Comparison of ENCODE assay signal across 1 cellular context in the genomic region with DNA sequence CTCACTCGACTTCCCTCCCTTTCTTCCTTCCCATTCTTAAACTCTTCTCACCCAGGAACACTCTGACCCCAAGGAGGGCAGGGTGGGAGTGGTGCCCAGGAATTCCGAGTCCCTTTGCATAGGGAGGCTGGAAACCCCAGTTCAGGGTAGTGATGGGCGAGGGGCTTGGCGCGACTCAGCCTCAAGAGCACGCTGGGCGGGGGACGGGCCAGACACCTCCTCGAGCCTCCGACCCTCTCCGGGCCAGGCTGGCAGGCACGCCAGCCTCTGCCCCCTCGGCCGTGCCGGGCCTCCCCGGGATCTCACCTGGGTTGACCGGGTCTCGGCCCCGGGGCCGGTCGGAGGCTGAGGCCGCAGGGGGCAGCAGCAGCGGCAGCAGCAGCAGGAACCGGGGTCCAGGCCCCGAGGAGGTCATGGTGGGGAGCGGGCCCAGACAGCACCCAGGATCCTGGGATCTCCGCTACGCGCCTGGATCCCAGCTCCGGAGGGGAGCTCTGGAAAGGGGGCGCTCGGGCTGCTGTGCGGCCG.
A peak's percentile ranks its signal among the peaks of the same experiment; 100 is the strongest.
TF ChIP-seq lines count a peak whose summit lies in the region.

No MANE protein-coding gene starts in this region.

TF ChIP-seq in K562, 482 proteins besides CTCF, POLR2A, EP300 and RAD21 (continued from another document):
- TF ChIP-seq PHF20 (IDR thresholded peaks at IDR 0.05; ENCODE audit: partially characterized antibody) (peak; percentile 47), EZH2 (IDR thresholded peaks at IDR 0.05; ENCODE audit: borderline replicate concordance, low read depth, low read length) (no peak), NR4A1 (CRISPR knock-in tag; IDR thresholded peaks at IDR 0.05) (no peak), NR4A1 (tag; IDR thresholded peaks at IDR 0.05) (0 out of 2 replicates have a peak, but pooled peaks have one; percentile 36), CBX5 (IDR thresholded peaks at IDR 0.05; ENCODE audit: borderline replicate concordance, low read depth) (no peak), TAF7 (tag; IDR thresholded peaks at IDR 0.05) (no peak), SMARCA5 (IDR thresholded peaks at IDR 0.05) (no peak), MCM2 (IDR thresholded peaks at IDR 0.05; ENCODE audit: low read depth) (no peak)
- TF ChIP-seq, protein P1, sequence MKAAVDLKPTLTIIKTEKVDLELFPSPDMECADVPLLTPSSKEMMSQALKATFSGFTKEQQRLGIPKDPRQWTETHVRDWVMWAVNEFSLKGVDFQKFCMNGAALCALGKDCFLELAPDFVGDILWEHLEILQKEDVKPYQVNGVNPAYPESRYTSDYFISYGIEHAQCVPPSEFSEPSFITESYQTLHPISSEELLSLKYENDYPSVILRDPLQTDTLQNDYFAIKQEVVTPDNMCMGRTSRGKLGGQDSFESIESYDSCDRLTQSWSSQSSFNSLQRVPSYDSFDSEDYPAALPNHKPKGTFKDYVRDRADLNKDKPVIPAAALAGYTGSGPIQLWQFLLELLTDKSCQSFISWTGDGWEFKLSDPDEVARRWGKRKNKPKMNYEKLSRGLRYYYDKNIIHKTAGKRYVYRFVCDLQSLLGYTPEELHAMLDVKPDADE (conservative IDR thresholded peaks at IDR 0.05; ENCODE audit: control insufficient read depth, low read depth, low read length): no peak
